16 cellular contexts compared by ENCODE assay signal in genomic region chr19:39968789-39969188, GRCh38. TPM values are rescaled to one million over a fixed set of nuclear protein-coding genes. Genes with fewer than 3 reads are reported as not detected.
DNase-seq lines count a peak whose midpoint lies in the region; ATAC-seq, FAIRE-seq and TF ChIP-seq lines count a peak whose summit lies in the region.
"Had no signal": no experiment of that assay in that cellular context is flagged by ENCODE, and none has a peak within 500 bp of the region (broad histone marks: within the 10 kb centered on the region; RNA-seq: fewer than 3 reads in every experiment).

No MANE protein-coding gene starts in this region.

- no peak for TF ChIP-seq EP300 in HepG2 (IDR thresholded peaks at IDR 0.05; ENCODE audit: low read depth in 2 of 2, low read length in 2 of 2)
- TF ChIP-seq EP300 in HepG2 (CRISPR knock-in tag; IDR thresholded peaks at IDR 0.05; ENCODE audit: borderline replicate concordance): no peak

- CTCF ChIA-PET in HepG2 (lab: Yijun Ruan, JAX; ENCODE audit: low intra/inter-chr PET ratio, low total read pairs): no interaction called here

- in situ Hi-C loops in HepG2 (cut with HindIII; ENCODE audit: extremely low pct_ligation_motif_present, low pct_unique_long_range_greater_than_20kb): no loop called here

- TF ChIP-seq POLR2A in HepG2 (IDR thresholded peaks at IDR 0.05; ENCODE audit: insufficient read depth in 1 of 2, low read depth in 2 of 2, low read length in 2 of 2): no peak
- no peak for TF ChIP-seq POLR2A in right lobe of liver (IDR thresholded peaks at IDR 0.05)

- DNase-seq in HepG2 (ENCODE audit: low spot score) (no peak), right lobe of liver (no peak), mesenteric fat pad (ENCODE audit: low spot score) (peak; percentile 73), type B pancreatic cell (ENCODE audit: extremely low spot score, unreplicated experiment) (no peak), AG08395 (ENCODE audit: low spot score) (no peak), upper lobe of right lung (no peak), right atrium auricular region (ENCODE audit: low spot score) (no peak)
- DNase-seq in activated T-cell treated with anti-CD3 and anti-CD28 coated beads, Interleukin-2, amount 50 U/mL, for 72 hours: no peak
- DNase-seq: BE2C; H9; NCI-H1417; NCI-H524; stimulated activated CD4-positive, alpha-beta T cell treated with anti-CD3 and anti-CD28 coated beads, Interleukin-2, amount 100 ng/mL, for 48 hours; stimulated activated naive CD4-positive, alpha-beta T cell treated with Interleukin-2 at 50 U/mL for 16 hours had no signal

- POLR2A ChIA-PET in HepG2 (lab: Yijun Ruan, JAX): interaction anchor here (2.8 kb wide), 1 partner anchor 28 kb away, joined by 24 read pairs; the partner anchor contains the start of gene ZNF546

- TF ChIP-seq RAD21 in HepG2 (CRISPR knock-in tag; IDR thresholded peaks at IDR 0.05): no peak

- no peaks in the 10 kb centered on the region for H4K20me1 ChIP-seq in HepG2 (ENCODE audit: insufficient read depth, low read length)

- WGBS in HepG2 (ENCODE audit: low lambda C conversion rate): 97% methylated on average over 15 of the region's 15 CpGs
- 100% methylated on average over 7 of the region's 15 CpGs for WGBS in right lobe of liver (ENCODE audit: insufficient coverage, low coverage, low lambda C conversion rate, missing lambda C conversion rate)

- peaks cover 60% of the 10 kb centered on the region for H3K4me1 Mint-ChIP-seq in activated T-cell treated with anti-CD3 and anti-CD28 coated beads, Interleukin-2, amount 50 U/mL, for 72 hours (ENCODE audit: low read depth)
- H3K4me1 Mint-ChIP-seq in type B pancreatic cell (ENCODE audit: unreplicated experiment): peaks cover 25% of the 10 kb centered on the region

- ATAC-seq in HepG2 (no peak), right lobe of liver (no peak), upper lobe of right lung (no peak)
- ATAC-seq in activated T-cell treated with anti-CD3 and anti-CD28 coated beads, Interleukin-2, amount 50 U/mL, for 72 hours (replicated peaks in 1 of 2): no peak

- peaks cover 21% of the 10 kb centered on the region for H3K79me2 ChIP-seq in HepG2 (ENCODE audit: insufficient read depth, low read length)

- intact Hi-C loops in HepG2 (cut with micrococcal nuclease; ENCODE audit: unreplicated experiment): no loop called here
- intact Hi-C loops in right lobe of liver (cut with DNase I): no loop called here
- intact Hi-C loops in upper lobe of right lung (cut with DNase I): no loop called here

- H3K9ac ChIP-seq in HepG2 (ENCODE audit: insufficient read depth, low read depth, low read length): no peak overlapping the region

- no peaks in the 10 kb centered on the region for H3K27me3 Mint-ChIP-seq in activated T-cell treated with anti-CD3 and anti-CD28 coated beads, Interleukin-2, amount 50 U/mL, for 72 hours (ENCODE audit: low read depth)
- H3K27me3 Mint-ChIP-seq in type B pancreatic cell: no peaks in the 10 kb centered on the region

- TF ChIP-seq CTCF in HepG2 (CRISPR knock-in tag; IDR thresholded peaks at IDR 0.05): no peak
- TF ChIP-seq CTCF in right lobe of liver (IDR thresholded peaks at IDR 0.05): no peak
- no peak for TF ChIP-seq CTCF in type B pancreatic cell (conservative IDR thresholded peaks at IDR 0.05)
- no peak for TF ChIP-seq CTCF in upper lobe of right lung (IDR thresholded peaks at IDR 0.05)
- no peak for TF ChIP-seq CTCF in right atrium auricular region (IDR thresholded peaks at IDR 0.05)

- no TSS peak for BruUV-seq in HepG2 (replicated peaks; lab: Mats Ljungman, UMichigan)

- H3K9me3 ChIP-seq in HepG2 (ENCODE audit: low read length) (no peaks in the 10 kb centered on the region), right lobe of liver (no peaks in the 10 kb centered on the region), upper lobe of right lung (no peaks in the 10 kb centered on the region), right atrium auricular region (no peaks in the 10 kb centered on the region)
- H3K9me3 ChIP-seq: BE2C had no signal

- no peaks in the 10 kb centered on the region for H3K9me3 Mint-ChIP-seq in activated T-cell treated with anti-CD3 and anti-CD28 coated beads, Interleukin-2, amount 50 U/mL, for 72 hours
- H3K9me3 Mint-ChIP-seq in type B pancreatic cell: no peaks in the 10 kb centered on the region

- peak overlapping the region; percentile 100 for H3K27ac Mint-ChIP-seq in activated T-cell treated with anti-CD3 and anti-CD28 coated beads, Interleukin-2, amount 50 U/mL, for 72 hours
- peak overlapping the region; percentile 97 for H3K27ac Mint-ChIP-seq in type B pancreatic cell
- H3K27ac Mint-ChIP-seq: H9 had no signal

- H3K4me3 Mint-ChIP-seq in activated T-cell treated with anti-CD3 and anti-CD28 coated beads, Interleukin-2, amount 50 U/mL, for 72 hours: peak overlapping the region; percentile 90 to 96
- peak overlapping the region; percentile 100 for H3K4me3 Mint-ChIP-seq in type B pancreatic cell

- no peak for FAIRE-seq in HepG2 (lab: Jason Lieb, UNC)
- FAIRE-seq: colon, TTC549 had no signal

- H3K36me3 ChIP-seq in HepG2 (replicated peaks in 1 of 2; ENCODE audit: control insufficient read depth in 1 of 2, insufficient read depth in 2 of 2, low read length in 2 of 2): peaks cover 3 to 12% of the 10 kb centered on the region in 2 experiments; a peak in 4 of 5 replicates
- peaks cover 0 to 16% (median 7%) of the 10 kb centered on the region in 4 donors for H3K36me3 ChIP-seq in right lobe of liver
- peaks cover 18% of the 10 kb centered on the region for H3K36me3 ChIP-seq in upper lobe of right lung
- peaks cover 16% of the 10 kb centered on the region for H3K36me3 ChIP-seq in right atrium auricular region

- no peak overlapping the region for H3K27ac ChIP-seq in HepG2 (ENCODE audit: extremely low read length, insufficient read depth, low read length)
- no peak overlapping the region for H3K27ac ChIP-seq in right lobe of liver
- H3K27ac ChIP-seq in upper lobe of right lung: no peak overlapping the region
- H3K27ac ChIP-seq in right atrium auricular region: no peak overlapping the region

- H3K4me2 ChIP-seq in HepG2 (ENCODE audit: low read depth, low read length): no peak overlapping the region

- no peaks in the 10 kb centered on the region; a peak in 1 of 5 replicates for H3K27me3 ChIP-seq in HepG2 (ENCODE audit: control insufficient read depth in 1 of 2, insufficient read depth in 2 of 2, low read length in 2 of 2)
- H3K27me3 ChIP-seq in right lobe of liver: no peaks in the 10 kb centered on the region
- H3K27me3 ChIP-seq in upper lobe of right lung: no peaks in the 10 kb centered on the region
- no peaks in the 10 kb centered on the region for H3K27me3 ChIP-seq in right atrium auricular region
- H3K27me3 ChIP-seq: BE2C had no signal

- H3K4me3 ChIP-seq in HepG2 (replicated peaks in 1 of 3; ENCODE audit: insufficient read depth in 1 of 3, low read depth in 2 of 3, low read length in 3 of 3) (no peak overlapping the region), right lobe of liver (no peak overlapping the region), upper lobe of right lung (no peak overlapping the region), right atrium auricular region (no peak overlapping the region)

- peaks cover 8 to 11% of the 10 kb centered on the region in 2 donors for H3K36me3 Mint-ChIP-seq in activated T-cell treated with anti-CD3 and anti-CD28 coated beads, Interleukin-2, amount 50 U/mL, for 72 hours (ENCODE audit: insufficient read depth in 2 of 2)
- peaks cover 18% of the 10 kb centered on the region for H3K36me3 Mint-ChIP-seq in type B pancreatic cell

- no peak overlapping the region for H2AFZ ChIP-seq in HepG2 (ENCODE audit: low read length)

- H3K4me1 ChIP-seq in HepG2 (ENCODE audit: insufficient read depth, low read length) (peaks cover 34% of the 10 kb centered on the region), right lobe of liver (peaks cover 0 to 17% (median 4%) of the 10 kb centered on the region in 4 donors), upper lobe of right lung (peaks cover 18% of the 10 kb centered on the region), right atrium auricular region (peaks cover 0 to 27% of the 10 kb centered on the region in 2 donors)
- H3K4me1 ChIP-seq: BE2C had no signal

RNA-seq across cellular contexts. Expression of gene PSMC4, which starts 2.2 kb away (rescaled TPM):
- total RNA-seq in HepG2 (2016; rRNA removed; fragmentation: Illumina TruSeq; extraction: Trizol) (160 and 194 TPM in 2 replicates), right lobe of liver (100 to 1,000 TPM in 1 of 6 experiments, 10 to 100 TPM in 5; 40.0 to 106 (median 52.5) TPM), mesenteric fat pad (85.5 TPM), type B pancreatic cell (ENCODE audit: low replicate concordance) (100 and 102 TPM in 2 replicates), upper lobe of right lung (60.5 TPM), right atrium auricular region (10 to 100 TPM; 76.0 to 90.2 TPM)
- total RNA-seq in HepG2 (2016; cell fraction: cytosol; rRNA removed; fragmentation: Illumina TruSeq; extraction: Trizol; ENCODE audit: low read depth): 22.9 and 24.6 TPM in 2 replicates
- total RNA-seq in HepG2 (2016; cell fraction: insoluble cytoplasmic fraction; rRNA removed; fragmentation: Illumina TruSeq; extraction: Trizol): 157 and 198 TPM in 2 replicates
- total RNA-seq in HepG2 (2016; cell fraction: membrane; rRNA removed; fragmentation: Illumina TruSeq; extraction: Trizol): 34.1 and 34.4 TPM in 2 replicates
- 67.9 and 75.8 TPM in 2 replicates for total RNA-seq in HepG2 (2016; cell fraction: nucleus; rRNA removed; fragmentation: Illumina TruSeq; extraction: Trizol)
- polyA plus RNA-seq in HepG2 (2011; rRNA removed): 49.9 and 62.6 TPM in 2 replicates
- 45.6 and 54.0 TPM in 2 replicates for polyA plus RNA-seq in HepG2 (2011; cell fraction: cytosol; rRNA removed)
- 95.1 and 104 TPM in 2 replicates for polyA plus RNA-seq in HepG2 (2011; cell fraction: nucleus; rRNA removed)
- 67.0 and 85.8 TPM in 2 replicates for polyA plus RNA-seq in HepG2 (2012)
- 22.3 and 25.6 TPM in 2 replicates for polyA plus RNA-seq in HepG2 (2016; cell fraction: cytosol; fragmentation: Illumina TruSeq; extraction: Trizol; ENCODE audit: low read depth)
- 207 and 220 TPM in 2 replicates for polyA plus RNA-seq in HepG2 (2016; cell fraction: insoluble cytoplasmic fraction; fragmentation: Illumina TruSeq; extraction: Trizol; ENCODE audit: low read depth)
- 26.5 and 31.5 TPM in 2 replicates for polyA plus RNA-seq in HepG2 (2016; cell fraction: membrane; fragmentation: Illumina TruSeq; extraction: Trizol; ENCODE audit: low read depth)
- 112 and 115 TPM in 2 replicates for polyA plus RNA-seq in HepG2 (2016; cell fraction: nucleus; fragmentation: Illumina TruSeq; extraction: Trizol; ENCODE audit: insufficient read depth, low read depth)
- polyA minus RNA-seq in HepG2 (2011; rRNA and poly(A)+ RNA removed; ENCODE audit: low replicate concordance): 51.8 and 59.0 TPM in 2 replicates
- polyA minus RNA-seq in HepG2 (2011; cell fraction: cytosol; rRNA and poly(A)+ RNA removed): 28.8 and 34.9 TPM in 2 replicates
- 20.9 and 24.9 TPM in 2 replicates for polyA minus RNA-seq in HepG2 (2011; cell fraction: nucleus; rRNA and poly(A)+ RNA removed)
- 100 to 1,000 TPM; 101 to 114 TPM for total RNA-seq in activated T-cell treated with anti-CD3 and anti-CD28 coated beads, Interleukin-2, amount 50 U/mL, for 72 hours

RNA-seq across cellular contexts. Expression of gene ZNF546, which starts 28.1 kb away (rescaled TPM):
- total RNA-seq in HepG2 (2016; rRNA removed; fragmentation: Illumina TruSeq; extraction: Trizol) (4.1 and 6.0 TPM in 2 replicates), right lobe of liver (1 to 10 TPM; 1.5 to 5.4 (median 3.5) TPM), mesenteric fat pad (3.9 TPM), type B pancreatic cell (ENCODE audit: low replicate concordance) (1.7 and 5.5 TPM in 2 replicates), upper lobe of right lung (6.7 TPM), right atrium auricular region (1 to 10 TPM; 3.9 to 4.3 TPM)
- total RNA-seq in HepG2 (2016; cell fraction: cytosol; rRNA removed; fragmentation: Illumina TruSeq; extraction: Trizol; ENCODE audit: low read depth): 0.18 and 0.20 TPM in 2 replicates
- 4.6 and 6.1 TPM in 2 replicates for total RNA-seq in HepG2 (2016; cell fraction: insoluble cytoplasmic fraction; rRNA removed; fragmentation: Illumina TruSeq; extraction: Trizol)
- 1.4 and 2.4 TPM in 2 replicates for total RNA-seq in HepG2 (2016; cell fraction: membrane; rRNA removed; fragmentation: Illumina TruSeq; extraction: Trizol)
- 6.4 and 7.1 TPM in 2 replicates for total RNA-seq in HepG2 (2016; cell fraction: nucleus; rRNA removed; fragmentation: Illumina TruSeq; extraction: Trizol)
- polyA plus RNA-seq in HepG2 (2011; rRNA removed): 2.2 and 2.5 TPM in 2 replicates
- polyA plus RNA-seq in HepG2 (2011; cell fraction: cytosol; rRNA removed): 0.74 and 1.4 TPM in 2 replicates
- polyA plus RNA-seq in HepG2 (2011; cell fraction: nucleus; rRNA removed): 2.0 and 2.9 TPM in 2 replicates
- 1.3 and 2.1 TPM in 2 replicates for polyA plus RNA-seq in HepG2 (2012)
- 0.05 and 0.28 TPM in 2 replicates for polyA plus RNA-seq in HepG2 (2016; cell fraction: cytosol; fragmentation: Illumina TruSeq; extraction: Trizol; ENCODE audit: low read depth)
- 2.7 and 2.8 TPM in 2 replicates for polyA plus RNA-seq in HepG2 (2016; cell fraction: insoluble cytoplasmic fraction; fragmentation: Illumina TruSeq; extraction: Trizol; ENCODE audit: low read depth)
- 0.25 and 0.58 TPM in 2 replicates for polyA plus RNA-seq in HepG2 (2016; cell fraction: membrane; fragmentation: Illumina TruSeq; extraction: Trizol; ENCODE audit: low read depth)
- polyA plus RNA-seq in HepG2 (2016; cell fraction: nucleus; fragmentation: Illumina TruSeq; extraction: Trizol; ENCODE audit: insufficient read depth, low read depth): 6.0 and 6.4 TPM in 2 replicates
- 4.0 and 5.1 TPM in 2 replicates for polyA minus RNA-seq in HepG2 (2011; rRNA and poly(A)+ RNA removed; ENCODE audit: low replicate concordance)
- 1.8 and 2.4 TPM in 2 replicates for polyA minus RNA-seq in HepG2 (2011; cell fraction: cytosol; rRNA and poly(A)+ RNA removed)
- 14.5 and 15.5 TPM in 2 replicates for polyA minus RNA-seq in HepG2 (2011; cell fraction: nucleus; rRNA and poly(A)+ RNA removed)
- total RNA-seq in activated T-cell treated with anti-CD3 and anti-CD28 coated beads, Interleukin-2, amount 50 U/mL, for 72 hours: 1 to 10 TPM; 4.5 to 6.1 TPM

RNA-seq across cellular contexts. Expression of gene FCGBP, which starts 34.4 kb away (rescaled TPM):
- total RNA-seq in HepG2 (2016; rRNA removed; fragmentation: Illumina TruSeq; extraction: Trizol) (7.0 and 7.2 TPM in 2 replicates), right lobe of liver (10 to 100 TPM in 1 of 6 experiments, 1 to 10 TPM in 5; 3.8 to 31.6 (median 3.9) TPM), mesenteric fat pad (108 TPM), type B pancreatic cell (ENCODE audit: low replicate concordance) (7.8 and 10.0 TPM in 2 replicates), upper lobe of right lung (10.3 TPM), right atrium auricular region (10 to 100 TPM in 1 of 2 donors, 1 to 10 TPM in 1; 3.6 to 45.5 TPM)
- 1.8 and 1.9 TPM in 2 replicates for total RNA-seq in HepG2 (2016; cell fraction: cytosol; rRNA removed; fragmentation: Illumina TruSeq; extraction: Trizol; ENCODE audit: low read depth)
- total RNA-seq in HepG2 (2016; cell fraction: insoluble cytoplasmic fraction; rRNA removed; fragmentation: Illumina TruSeq; extraction: Trizol): 4.6 and 6.9 TPM in 2 replicates
- total RNA-seq in HepG2 (2016; cell fraction: membrane; rRNA removed; fragmentation: Illumina TruSeq; extraction: Trizol): 2.4 and 3.0 TPM in 2 replicates
- total RNA-seq in HepG2 (2016; cell fraction: nucleus; rRNA removed; fragmentation: Illumina TruSeq; extraction: Trizol): 8.3 and 8.8 TPM in 2 replicates
- polyA plus RNA-seq in HepG2 (2011; rRNA removed): 1.3 and 2.4 TPM in 2 replicates
- 1.5 and 2.4 TPM in 2 replicates for polyA plus RNA-seq in HepG2 (2011; cell fraction: cytosol; rRNA removed)
- polyA plus RNA-seq in HepG2 (2011; cell fraction: nucleus; rRNA removed): 5.0 and 8.4 TPM in 2 replicates
- polyA plus RNA-seq in HepG2 (2012): 3.0 and 7.8 TPM in 2 replicates
- 0.46 and 0.49 TPM in 2 replicates for polyA plus RNA-seq in HepG2 (2016; cell fraction: cytosol; fragmentation: Illumina TruSeq; extraction: Trizol; ENCODE audit: low read depth)
- polyA plus RNA-seq in HepG2 (2016; cell fraction: insoluble cytoplasmic fraction; fragmentation: Illumina TruSeq; extraction: Trizol; ENCODE audit: low read depth): 4.1 and 5.1 TPM in 2 replicates
- 0.69 and 0.85 TPM in 2 replicates for polyA plus RNA-seq in HepG2 (2016; cell fraction: membrane; fragmentation: Illumina TruSeq; extraction: Trizol; ENCODE audit: low read depth)
- 7.5 and 8.1 TPM in 2 replicates for polyA plus RNA-seq in HepG2 (2016; cell fraction: nucleus; fragmentation: Illumina TruSeq; extraction: Trizol; ENCODE audit: insufficient read depth, low read depth)
- polyA minus RNA-seq in HepG2 (2011; rRNA and poly(A)+ RNA removed; ENCODE audit: low replicate concordance): 0.49 and 29.4 TPM in 2 replicates
- 4.5 and 5.8 TPM in 2 replicates for polyA minus RNA-seq in HepG2 (2011; cell fraction: cytosol; rRNA and poly(A)+ RNA removed)
- 8.8 and 9.8 TPM in 2 replicates for polyA minus RNA-seq in HepG2 (2011; cell fraction: nucleus; rRNA and poly(A)+ RNA removed)
- 10 to 100 TPM in 1 of 2 donors, 1 to 10 TPM in 1; 7.2 to 13.4 TPM for total RNA-seq in activated T-cell treated with anti-CD3 and anti-CD28 coated beads, Interleukin-2, amount 50 U/mL, for 72 hours
